35 cellular contexts compared by ENCODE assay signal in genomic region chr1:105736349-105736748, GRCh38.
"Had no signal": no experiment of that assay in that cellular context is flagged by ENCODE, and none has a peak within 500 bp of the region (broad histone marks: within the 10 kb centered on the region; RNA-seq: fewer than 3 reads in every experiment).

No MANE protein-coding gene starts in this region.

- DNase-seq: Karpas-422, Kasumi-1, MG63, MM.1S, MV-4-11, NCI-H1048, NCI-H1092, NCI-H1092 treated with DMSO at 0.1 percent for 48 hours, NCI-H1105, NCI-H1105 treated with DMSO at 0.1 percent for 48 hours, NCI-H1417, NCI-H1417 treated with DMSO at 0.1 percent for 48 hours, NCI-H1436, NCI-H1436 treated with DMSO at 0.1 percent for 48 hours, NCI-H146, NCI-H1694, NCI-H1694 treated with DMSO at 0.1 percent for 48 hours, NCI-H187, NCI-H187 treated with DMSO at 0.1 percent for 48 hours, NCI-H1930, NCI-H2029, NCI-H2029 treated with DMSO at 0.1 percent for 48 hours, NCI-H2081, NCI-H2081 treated with DMSO at 0.1 percent for 48 hours, NCI-H2107, NCI-H2171, NCI-H2171 treated with DMSO at 0.1 percent for 48 hours, NCI-H2227 treated with DMSO at 0.1 percent for 48 hours, NCI-H226, NCI-H345, NCI-H446, NCI-H446 treated with DMSO at 0.1 percent for 48 hours, NCI-H510A, NCI-H510A treated with DMSO at 0.1 percent for 48 hours, NCI-H524 had no signal

- H3K27me3 ChIP-seq: MG63 had no signal

- H3K9me3 ChIP-seq: MG63 had no signal

- H3K4me3 ChIP-seq: MG63 had no signal

- H3K36me3 ChIP-seq: MG63 had no signal
